ENCODE assay signal across 1 cellular context in the genomic region with DNA sequence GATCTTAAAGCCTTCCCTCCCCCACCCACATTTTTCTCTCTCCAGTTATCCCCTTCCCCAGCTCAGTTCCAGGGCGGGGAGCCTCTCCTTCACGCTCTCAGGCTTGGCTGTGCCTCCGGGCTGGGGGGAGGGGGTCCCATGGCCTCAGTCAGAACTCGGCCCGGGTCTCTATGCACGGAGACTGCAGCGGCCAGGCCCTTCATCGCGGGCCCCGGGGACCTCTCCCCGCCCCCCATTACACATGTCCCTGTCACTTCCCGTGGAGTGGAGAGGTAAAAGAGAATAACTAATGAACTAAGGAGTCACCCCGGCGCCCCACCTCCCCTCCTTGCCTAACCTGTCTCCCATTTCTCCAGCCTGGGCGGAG.
TF ChIP-seq lines count a peak whose summit lies in the region.

No MANE protein-coding gene starts in this region.

TF ChIP-seq in WTC11, 78 proteins besides CTCF, POLR2A, EP300 and RAD21 (continued from another document):
- TF ChIP-seq, protein P1, sequence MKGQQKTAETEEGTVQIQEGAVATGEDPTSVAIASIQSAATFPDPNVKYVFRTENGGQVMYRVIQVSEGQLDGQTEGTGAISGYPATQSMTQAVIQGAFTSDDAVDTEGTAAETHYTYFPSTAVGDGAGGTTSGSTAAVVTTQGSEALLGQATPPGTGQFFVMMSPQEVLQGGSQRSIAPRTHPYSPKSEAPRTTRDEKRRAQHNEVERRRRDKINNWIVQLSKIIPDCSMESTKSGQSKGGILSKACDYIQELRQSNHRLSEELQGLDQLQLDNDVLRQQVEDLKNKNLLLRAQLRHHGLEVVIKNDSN (CRISPR knock-in tag; IDR thresholded peaks at IDR 0.05): no peak
- TF ChIP-seq GABPB1 (CRISPR knock-in tag; IDR thresholded peaks at IDR 0.05) (no peak), SP1 (CRISPR knock-in tag; conservative IDR thresholded peaks at IDR 0.05) (no peak), KAT7 (CRISPR knock-in tag; IDR thresholded peaks at IDR 0.05; ENCODE audit: borderline replicate concordance) (no peak), MYBL2 (CRISPR knock-in tag; IDR thresholded peaks at IDR 0.05) (no peak)
- TF ChIP-seq, protein P2, sequence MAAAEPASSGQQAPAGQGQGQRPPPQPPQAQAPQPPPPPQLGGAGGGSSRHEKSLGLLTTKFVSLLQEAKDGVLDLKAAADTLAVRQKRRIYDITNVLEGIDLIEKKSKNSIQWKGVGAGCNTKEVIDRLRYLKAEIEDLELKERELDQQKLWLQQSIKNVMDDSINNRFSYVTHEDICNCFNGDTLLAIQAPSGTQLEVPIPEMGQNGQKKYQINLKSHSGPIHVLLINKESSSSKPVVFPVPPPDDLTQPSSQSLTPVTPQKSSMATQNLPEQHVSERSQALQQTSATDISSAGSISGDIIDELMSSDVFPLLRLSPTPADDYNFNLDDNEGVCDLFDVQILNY (CRISPR knock-in tag; IDR thresholded peaks at IDR 0.05): no peak
- TF ChIP-seq, protein P3, sequence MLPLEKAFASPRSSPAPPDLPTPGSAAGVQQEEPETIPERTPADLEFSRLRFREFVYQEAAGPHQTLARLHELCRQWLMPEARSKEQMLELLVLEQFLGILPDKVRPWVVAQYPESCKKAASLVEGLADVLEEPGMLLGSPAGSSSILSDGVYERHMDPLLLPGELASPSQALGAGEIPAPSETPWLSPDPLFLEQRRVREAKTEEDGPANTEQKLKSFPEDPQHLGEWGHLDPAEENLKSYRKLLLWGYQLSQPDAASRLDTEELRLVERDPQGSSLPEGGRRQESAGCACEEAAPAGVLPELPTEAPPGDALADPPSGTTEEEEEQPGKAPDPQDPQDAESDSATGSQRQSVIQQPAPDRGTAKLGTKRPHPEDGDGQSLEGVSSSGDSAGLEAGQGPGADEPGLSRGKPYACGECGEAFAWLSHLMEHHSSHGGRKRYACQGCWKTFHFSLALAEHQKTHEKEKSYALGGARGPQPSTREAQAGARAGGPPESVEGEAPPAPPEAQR (CRISPR knock-in tag; IDR thresholded peaks at IDR 0.05): no peak
